In the genomic region with DNA sequence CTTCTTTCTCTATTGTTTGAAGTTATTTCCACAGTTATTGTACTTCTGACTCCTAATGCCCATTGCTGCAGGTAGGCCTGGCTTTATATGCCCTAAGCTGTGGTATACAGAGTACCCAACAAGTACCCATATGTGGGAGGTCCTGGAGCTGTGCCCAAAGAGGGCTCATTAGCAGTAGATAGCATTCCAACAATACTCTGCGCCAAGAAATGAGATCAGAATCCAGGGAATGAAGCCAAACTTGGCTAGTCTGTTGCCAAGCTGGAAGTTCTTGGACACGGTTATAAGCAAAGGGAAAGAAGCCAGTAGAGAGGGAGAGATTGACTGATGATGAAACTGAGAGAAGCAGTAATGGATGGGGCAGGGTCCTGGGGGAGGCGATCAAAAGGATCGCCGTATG, we compare ENCODE assay signal across 9 cellular contexts. TPM values are rescaled to one million over a fixed set of nuclear protein-coding genes. Genes with fewer than 3 reads are reported as not detected.
DNase-seq lines count a peak whose midpoint lies in the region; ATAC-seq, FAIRE-seq and TF ChIP-seq lines count a peak whose summit lies in the region.
"Had no signal": no experiment of that assay in that cellular context is flagged by ENCODE, and none has a peak within 500 bp of the region (broad histone marks: within the 10 kb centered on the region; RNA-seq: fewer than 3 reads in every experiment).

No MANE protein-coding gene starts in this region.

- H3K27me3 ChIP-seq in RWPE2 (ENCODE audit: insufficient read depth, poor library complexity, severe bottlenecking) = no peaks in the 10 kb centered on the region
- H3K27me3 ChIP-seq in foreskin keratinocyte = no peaks in the 10 kb centered on the region
- no peaks in the 10 kb centered on the region for H3K27me3 ChIP-seq in pancreas

- H3K27ac Mint-ChIP-seq in T-cell = no peak overlapping the region
- H3K27ac Mint-ChIP-seq: nephron progenitor cell had no signal

- POLR2A ChIA-PET in T-cell (lab: Charles Lee) = interaction anchor here in 1 of 2 donors (0.6 kb wide), 1 partner anchor 44 kb away, joined by 3 read pairs; no protein-coding TSS in a partner anchor

- peaks cover 3 to 7% (median 5%) of the 10 kb centered on the region in 3 donors for H3K9me3 Mint-ChIP-seq in T-cell

- H3K36me3 ChIP-seq in RWPE2 (ENCODE audit: low read depth) (no peaks in the 10 kb centered on the region), pancreas (no peaks in the 10 kb centered on the region)

- intact Hi-C loops in pancreas (cut with DNase I) = no loop called here

- no peak for FAIRE-seq in pancreas (lab: Jason Lieb, UNC)

- H3K27ac ChIP-seq in RWPE2 (ENCODE audit: poor library complexity, severe bottlenecking) (no peak overlapping the region), foreskin keratinocyte (no peak overlapping the region), pancreas (no peak overlapping the region)

- TF ChIP-seq CTCF in RWPE2 (IDR thresholded peaks at IDR 0.05; ENCODE audit: poor library complexity, severe bottlenecking) = no peak
- no peak for TF ChIP-seq CTCF in foreskin keratinocyte (conservative IDR thresholded peaks at IDR 0.05)
- no peak for TF ChIP-seq CTCF in pancreas (IDR thresholded peaks at IDR 0.05)

- H3K36me3 Mint-ChIP-seq in T-cell = peaks cover 6% of the 10 kb centered on the region

- ATAC-seq in RWPE2 (ENCODE audit: low read depth) (peak; percentile 44; the same call in 2 of the 3 replicates), foreskin keratinocyte (no peak), pancreas (peak; percentile 88 to 95 (median 92)), T-cell (replicated peaks in 1 of 4) (no peak)

- H3K4me1 ChIP-seq in RWPE2 (ENCODE audit: insufficient read depth, poor library complexity, severe bottlenecking) (no peaks in the 10 kb centered on the region), foreskin keratinocyte (no peaks in the 10 kb centered on the region), pancreas (no peaks in the 10 kb centered on the region)

- H3K4me3 ChIP-seq in RWPE2 (ENCODE audit: severe bottlenecking) (no peak overlapping the region), pancreas (no peak overlapping the region)

- H3K9me3 ChIP-seq in RWPE2 (ENCODE audit: severe bottlenecking) = no peaks in the 10 kb centered on the region
- H3K9me3 ChIP-seq in pancreas = no peaks in the 10 kb centered on the region

- peaks cover 5 to 15% of the 10 kb centered on the region in 2 donors for H3K27me3 Mint-ChIP-seq in T-cell

- H3K4me1 Mint-ChIP-seq in T-cell = no peaks in the 10 kb centered on the region
- H3K4me1 Mint-ChIP-seq: nephron progenitor cell had no signal

- peak; percentile 51 for DNase-seq in DMS79 (lab: John Stamatoyannopoulos, UW)
- DNase-seq in RWPE2 (ENCODE audit: low spot score) = no peak
- DNase-seq in foreskin keratinocyte = peak; percentile 31 to 54
- peak; percentile 62 to 88 (median 80) for DNase-seq in pancreas
- DNase-seq in SW 1271 (lab: John Stamatoyannopoulos, UW) = no peak
- DNase-seq in GDM1 (lab: John Stamatoyannopoulos, UW) = no peak
- DNase-seq in T-cell = no peak
- no peak for DNase-seq in hepatic stellate cell (ENCODE audit: low spot score)
- DNase-seq: nephron progenitor cell had no signal

- WGBS in pancreas, 2 donors = 42 to 44% methylated on average over 5 of the region's 5 CpGs

- CTCF ChIA-PET in T-cell (lab: Charles Lee) = interaction anchor here in 1 of 2 donors (0.6 kb wide), 1 partner anchor 16 kb away, joined by 4 read pairs; no protein-coding TSS in a partner anchor

- no peak overlapping the region for H3K4me3 Mint-ChIP-seq in T-cell
- H3K4me3 Mint-ChIP-seq: nephron progenitor cell had no signal

RNA-seq across cellular contexts. Expression of gene FAM169A, which starts 29.7 kb away (rescaled TPM):
- total RNA-seq in foreskin keratinocyte (22.9 and 25.1 TPM in 2 replicates), pancreas (1 to 10 TPM in 5 of 6 donors, under 1 TPM in 1; 0.28 to 2.3 (median 1.6) TPM), T-cell (10 to 100 TPM; 12.5 to 15.9 (median 12.6) TPM)
- polyA plus RNA-seq in foreskin keratinocyte (4.1 and 5.2 TPM in 2 replicates), pancreas (1 to 10 TPM in 1 of 2 donors, under 1 TPM in 1; 0.61 to 2.4 TPM)

Comparison
In these comparisons a context has a peak if more than half of its experiments do, and no peak if none do; other contexts are left out.
1. DNase-seq: peak in DMS79 (single experiment), foreskin keratinocyte (2 of 2) and pancreas (6 of 6); none in RWPE2 (single experiment), SW 1271 (0 of 2), GDM1 (single experiment), T-cell (0 of 34) and hepatic stellate cell (single experiment).
2. ATAC-seq: peak in RWPE2 (single experiment) and pancreas (4 of 4); none in foreskin keratinocyte (single experiment) and T-cell (0 of 4).